In genomic region chr15:23039917-23040281, GRCh38 we compare ENCODE assay signal across 1 cellular context.
TF ChIP-seq lines count a peak whose summit lies in the region.

No MANE protein-coding gene starts in this region.

TF ChIP-seq in GM12878, 131 proteins besides CTCF, POLR2A, EP300 and RAD21 (continued from another document):
- 0 out of 2 replicates have a peak, but pooled peaks have one; percentile 11 for TF ChIP-seq ZBTB40 (IDR thresholded peaks at IDR 0.05; ENCODE audit: borderline replicate concordance)
- no peak for TF ChIP-seq CREM (IDR thresholded peaks at IDR 0.05; ENCODE audit: low read depth)
